Comparison of ENCODE assay signal across 8 cellular contexts in the genomic region with DNA sequence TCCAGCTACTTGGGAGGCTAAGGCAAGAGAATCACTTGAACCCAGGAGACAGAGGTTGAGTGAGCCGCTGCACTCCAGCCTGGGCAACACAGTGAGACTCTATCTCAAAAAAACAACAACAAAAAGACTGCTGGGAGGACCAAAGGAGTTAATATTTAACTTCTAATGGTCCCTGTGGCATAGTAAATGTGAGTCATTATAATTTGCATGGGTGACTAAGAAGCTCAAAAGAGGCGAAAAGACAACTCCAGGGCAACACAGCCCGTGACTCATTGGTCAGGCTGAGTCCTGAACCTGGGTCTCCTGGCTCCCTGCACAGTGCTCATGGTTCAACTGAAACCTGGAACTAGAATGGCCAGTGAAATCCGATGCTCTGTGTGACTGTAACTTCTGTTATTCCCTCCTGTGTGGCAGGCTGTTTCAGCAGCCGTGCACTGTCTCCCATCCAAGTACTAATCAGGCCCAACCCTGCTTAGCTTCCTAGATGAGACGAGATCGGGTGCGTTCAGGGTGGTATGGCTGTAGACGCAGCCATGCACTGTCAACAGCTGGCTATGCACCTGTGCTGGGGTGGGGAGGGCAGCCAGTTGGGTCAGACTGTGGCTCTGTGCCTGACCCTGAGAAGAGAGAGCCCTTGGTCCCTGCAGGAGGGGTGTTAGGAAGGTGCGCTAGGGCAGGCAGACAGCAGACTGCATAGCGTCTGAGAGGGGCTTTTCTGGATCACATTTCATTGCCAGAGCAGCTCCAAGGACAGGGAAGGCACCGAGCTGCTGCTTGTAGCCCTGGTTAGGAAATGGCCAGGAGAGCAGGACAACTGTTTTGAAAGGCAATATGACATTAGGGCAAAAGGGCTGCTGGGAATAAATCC. TPM values are rescaled to one million over a fixed set of nuclear protein-coding genes. Genes with fewer than 3 reads are reported as not detected.
DNase-seq lines count a peak whose midpoint lies in the region; ATAC-seq and TF ChIP-seq lines count a peak whose summit lies in the region.

No MANE protein-coding gene starts in this region.

- peak overlapping the region in 1 of 7 donors; percentile 46 for H3K27ac Mint-ChIP-seq in CD14-positive monocyte

- no peak for TF ChIP-seq POLR2A in esophagus squamous epithelium (IDR thresholded peaks at IDR 0.05)

- no peaks in the 10 kb centered on the region for H3K36me3 Mint-ChIP-seq in CD14-positive monocyte

- ATAC-seq in GM21381 (IDR thresholded peaks at IDR 0.05; ENCODE audit: unreplicated experiment) (peak; percentile 88), GM18868 (IDR thresholded peaks at IDR 0.05; ENCODE audit: unreplicated experiment) (no peak)

- peaks cover 5% of the 10 kb centered on the region for H3K4me1 Mint-ChIP-seq in CD14-positive monocyte

- H3K9me3 Mint-ChIP-seq in CD14-positive monocyte: peaks cover 0 to 3% (median 0%) of the 10 kb centered on the region in 7 donors

- TF ChIP-seq CTCF in kidney epithelial cell (IDR thresholded peaks at IDR 0.05; ENCODE audit: insufficient read depth, low read length, poor library complexity, severe bottlenecking) (no peak), CD14-positive monocyte (IDR thresholded peaks at IDR 0.05) (no peak), esophagus squamous epithelium (IDR thresholded peaks at IDR 0.05) (no peak)

- H3K27me3 ChIP-seq in kidney epithelial cell (ENCODE audit: control insufficient read depth, insufficient read depth, low read length) (no peaks in the 10 kb centered on the region), esophagus squamous epithelium (peaks cover 0 to 26% (median 0%) of the 10 kb centered on the region in 4 donors)

- H3K27me3 Mint-ChIP-seq in CD14-positive monocyte (ENCODE audit: low read depth in 3 of 3): peaks cover 2 to 19% (median 17%) of the 10 kb centered on the region in 3 donors

- no peak overlapping the region for H3K27ac ChIP-seq in esophagus squamous epithelium

- H3K36me3 ChIP-seq in kidney epithelial cell (ENCODE audit: control insufficient read depth, insufficient read depth, low read length) (no peaks in the 10 kb centered on the region), esophagus squamous epithelium (no peaks in the 10 kb centered on the region)

- 28 to 57% methylated on average over 7 to 10 of the region's 12 CpGs for WGBS in esophagus squamous epithelium, 2 donors

- intact Hi-C loops in CD14-positive monocyte (cut with micrococcal nuclease) (no loop called here), esophagus squamous epithelium (cut with DNase I) (no loop called here)

- H3K9me3 ChIP-seq in esophagus squamous epithelium: peaks cover 0 to 6% (median 0%) of the 10 kb centered on the region in 3 donors

- no peak overlapping the region for H3K4me3 Mint-ChIP-seq in CD14-positive monocyte

- DNase-seq in DMS53 treated with DMSO at 0.1 percent for 48 hours (lab: John Stamatoyannopoulos, UW; ENCODE audit: unreplicated experiment) (peak; percentile 82), NAMALWA (ENCODE audit: low spot score) (peak; percentile 11), kidney epithelial cell (ENCODE audit: low read depth) (peak; percentile 89), CD14-positive monocyte (ENCODE audit: low spot score) (no peak), esophagus squamous epithelium (lab: John Stamatoyannopoulos, UW) (no peak), T-helper 9 cell (no peak)

- H3K4me3 ChIP-seq in kidney epithelial cell (ENCODE audit: low read depth, low read length): no peak overlapping the region
- no peak overlapping the region for H3K4me3 ChIP-seq in esophagus squamous epithelium

- peaks cover 0 to 9% (median 3%) of the 10 kb centered on the region in 3 donors for H3K4me1 ChIP-seq in esophagus squamous epithelium

RNA-seq across cellular contexts. Expression of a gene that starts 14.5 kb away (rescaled TPM):
- total RNA-seq in kidney epithelial cell: 74.7 and 80.3 TPM in 2 replicates
- polyA plus RNA-seq in CD14-positive monocyte: 1 to 10 TPM in 1 of 2 donors, under 1 TPM in 1; 0.47 to 1.9 TPM
- 10 to 100 TPM in 2 of 4 donors, 1 to 10 TPM in 2; 6.3 to 21.6 (median 11.7) TPM for total RNA-seq in esophagus squamous epithelium

RNA-seq across cellular contexts. Expression of a gene that starts 49.0 kb away (rescaled TPM):
- not detected in 2 replicates for total RNA-seq in kidney epithelial cell
- 100 to 1,000 TPM; 212 to 222 TPM for polyA plus RNA-seq in CD14-positive monocyte
- 10 to 100 TPM in 1 of 4 donors, 1 to 10 TPM in 2, under 1 TPM in 1; 0.88 to 19.6 (median 2.8) TPM for total RNA-seq in esophagus squamous epithelium

RNA-seq across cellular contexts. Expression of a gene that starts 50.1 kb away (rescaled TPM):
- not detected in 2 replicates for total RNA-seq in kidney epithelial cell
- not detected for polyA plus RNA-seq in CD14-positive monocyte
- under 1 TPM in 1 of 4 donors, not detected in 3; 0.38 TPM for total RNA-seq in esophagus squamous epithelium

RNA-seq across cellular contexts. Expression of a gene that starts 55.7 kb away (rescaled TPM):
- total RNA-seq in kidney epithelial cell: not detected in 2 replicates
- polyA plus RNA-seq in CD14-positive monocyte: not detected
- total RNA-seq in esophagus squamous epithelium: not detected

Comparison
In these comparisons a context has a peak if more than half of its experiments do, and no peak if none do; other contexts are left out.
1. DNase-seq: peak in DMS53 treated with DMSO at 0.1 percent for 48 hours (single experiment), NAMALWA (single experiment) and kidney epithelial cell (single experiment); none in CD14-positive monocyte (single experiment), esophagus squamous epithelium (single experiment) and T-helper 9 cell (single experiment).